1 cellular context compared by ENCODE assay signal in the genomic region with DNA sequence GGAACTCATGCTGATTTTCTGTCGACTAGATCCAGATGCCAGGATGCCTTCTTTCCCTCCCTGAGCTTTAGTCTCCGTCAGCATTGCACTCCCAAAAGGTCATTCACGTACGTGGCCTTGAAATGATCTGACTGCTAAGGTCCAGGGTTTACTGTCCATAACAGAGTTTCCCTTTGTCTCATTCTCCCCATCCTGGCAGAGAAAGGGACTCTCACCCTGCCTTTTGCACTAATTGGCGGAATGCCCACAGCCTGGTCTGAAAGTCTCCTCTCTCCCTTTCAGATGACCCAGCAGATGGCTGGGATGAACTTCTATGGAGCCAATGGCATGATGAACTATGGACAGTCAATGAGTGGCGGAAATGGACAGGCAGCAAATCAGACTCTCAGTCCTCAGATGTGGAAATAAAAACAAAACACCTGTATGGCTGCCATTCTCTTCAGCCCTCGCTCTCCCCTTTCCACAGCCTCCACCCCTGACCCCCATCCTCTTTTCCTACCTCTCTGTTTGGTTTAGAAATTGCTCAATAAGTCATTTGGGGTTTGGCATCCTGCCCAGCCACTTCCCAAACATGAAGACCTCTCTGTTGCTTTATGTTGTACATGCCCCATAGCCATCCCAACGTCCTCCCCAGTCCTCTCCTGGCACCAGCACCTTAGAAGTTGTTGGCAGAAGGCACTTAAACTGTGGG.
TF ChIP-seq lines count a peak whose summit lies in the region.

No MANE protein-coding gene starts in this region.

TF ChIP-seq in HepG2, 621 proteins besides CTCF, POLR2A, EP300 and RAD21 (continued from another document and continues in another):
- TF ChIP-seq, protein P1, sequence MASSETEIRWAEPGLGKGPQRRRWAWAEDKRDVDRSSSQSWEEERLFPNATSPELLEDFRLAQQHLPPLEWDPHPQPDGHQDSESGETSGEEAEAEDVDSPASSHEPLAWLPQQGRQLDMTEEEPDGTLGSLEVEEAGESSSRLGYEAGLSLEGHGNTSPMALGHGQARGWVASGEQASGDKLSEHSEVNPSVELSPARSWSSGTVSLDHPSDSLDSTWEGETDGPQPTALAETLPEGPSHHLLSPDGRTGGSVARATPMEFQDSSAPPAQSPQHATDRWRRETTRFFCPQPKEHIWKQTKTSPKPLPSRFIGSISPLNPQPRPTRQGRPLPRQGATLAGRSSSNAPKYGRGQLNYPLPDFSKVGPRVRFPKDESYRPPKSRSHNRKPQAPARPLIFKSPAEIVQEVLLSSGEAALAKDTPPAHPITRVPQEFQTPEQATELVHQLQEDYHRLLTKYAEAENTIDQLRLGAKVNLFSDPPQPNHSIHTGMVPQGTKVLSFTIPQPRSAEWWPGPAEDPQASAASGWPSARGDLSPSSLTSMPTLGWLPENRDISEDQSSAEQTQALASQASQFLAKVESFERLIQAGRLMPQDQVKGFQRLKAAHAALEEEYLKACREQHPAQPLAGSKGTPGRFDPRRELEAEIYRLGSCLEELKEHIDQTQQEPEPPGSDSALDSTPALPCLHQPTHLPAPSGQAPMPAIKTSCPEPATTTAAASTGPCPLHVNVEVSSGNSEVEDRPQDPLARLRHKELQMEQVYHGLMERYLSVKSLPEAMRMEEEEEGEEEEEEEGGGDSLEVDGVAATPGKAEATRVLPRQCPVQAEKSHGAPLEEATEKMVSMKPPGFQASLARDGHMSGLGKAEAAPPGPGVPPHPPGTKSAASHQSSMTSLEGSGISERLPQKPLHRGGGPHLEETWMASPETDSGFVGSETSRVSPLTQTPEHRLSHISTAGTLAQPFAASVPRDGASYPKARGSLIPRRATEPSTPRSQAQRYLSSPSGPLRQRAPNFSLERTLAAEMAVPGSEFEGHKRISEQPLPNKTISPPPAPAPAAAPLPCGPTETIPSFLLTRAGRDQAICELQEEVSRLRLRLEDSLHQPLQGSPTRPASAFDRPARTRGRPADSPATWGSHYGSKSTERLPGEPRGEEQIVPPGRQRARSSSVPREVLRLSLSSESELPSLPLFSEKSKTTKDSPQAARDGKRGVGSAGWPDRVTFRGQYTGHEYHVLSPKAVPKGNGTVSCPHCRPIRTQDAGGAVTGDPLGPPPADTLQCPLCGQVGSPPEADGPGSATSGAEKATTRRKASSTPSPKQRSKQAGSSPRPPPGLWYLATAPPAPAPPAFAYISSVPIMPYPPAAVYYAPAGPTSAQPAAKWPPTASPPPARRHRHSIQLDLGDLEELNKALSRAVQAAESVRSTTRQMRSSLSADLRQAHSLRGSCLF (CRISPR knock-in tag; IDR thresholded peaks at IDR 0.05; ENCODE audit: borderline replicate concordance) = 0 out of 2 replicates have a peak, but pooled peaks have one; percentile 28
- TF ChIP-seq PPARG (CRISPR knock-in tag; conservative IDR thresholded peaks at IDR 0.05) (peak; percentile 100), ARID4A (CRISPR knock-in tag; IDR thresholded peaks at IDR 0.05; ENCODE audit: borderline replicate concordance) (peak; percentile 72; the same call in 1 of the 2 replicates), ATF5 (CRISPR knock-in tag; IDR thresholded peaks at IDR 0.05; ENCODE audit: low read depth) (no peak), MYPOP (CRISPR knock-in tag; IDR thresholded peaks at IDR 0.05) (peak; percentile 63), ZKSCAN1 (IDR thresholded peaks at IDR 0.05; ENCODE audit: low read length) (no peak), CENPT (CRISPR knock-in tag; IDR thresholded peaks at IDR 0.05; ENCODE audit: low read depth) (no peak), FOXA3 (CRISPR knock-in tag; IDR thresholded peaks at IDR 0.05) (peak; percentile 62; the same call in 1 of the 2 replicates), MTERF4 (CRISPR knock-in tag; IDR thresholded peaks at IDR 0.05) (no peak), BHLHE40 (IDR thresholded peaks at IDR 0.05; ENCODE audit: low read length) (no peak), CCDC6 (CRISPR knock-in tag; IDR thresholded peaks at IDR 0.05) (peak; percentile 63; the same call in 1 of the 2 replicates), CENPX (CRISPR knock-in tag; IDR thresholded peaks at IDR 0.05) (no peak), NR2C2 (CRISPR knock-in tag; IDR thresholded peaks at IDR 0.05; ENCODE audit: borderline replicate concordance) (peak; percentile 90), SNRNP70 (IDR thresholded peaks at IDR 0.05; ENCODE audit: low read depth, low read length) (no peak), NFE2L1 (CRISPR knock-in tag; IDR thresholded peaks at IDR 0.05; ENCODE audit: borderline replicate concordance) (no peak), TMF1 (CRISPR knock-in tag; IDR thresholded peaks at IDR 0.05; ENCODE audit: low read depth) (no peak), HNF4G (IDR thresholded peaks at IDR 0.05; ENCODE audit: borderline replicate concordance, low read depth, low read length) (peak; percentile 91), HNF4G (CRISPR knock-in tag; IDR thresholded peaks at IDR 0.05; ENCODE audit: borderline replicate concordance, low read depth) (peak; percentile 94), ZNF24 (IDR thresholded peaks at IDR 0.05) (no peak), SP4 (CRISPR knock-in tag; IDR thresholded peaks at IDR 0.05) (peak; percentile 15; the same call in 1 of the 2 replicates), ZNF816 (CRISPR knock-in tag; IDR thresholded peaks at IDR 0.05; ENCODE audit: borderline replicate concordance) (no peak), HNRNPLL (IDR thresholded peaks at IDR 0.05; ENCODE audit: low read depth, low read length, poor library complexity, severe bottlenecking) (no peak), THRA (CRISPR knock-in tag; IDR thresholded peaks at IDR 0.05; ENCODE audit: borderline replicate concordance) (peak; percentile 87), ZNF570 (CRISPR knock-in tag; IDR thresholded peaks at IDR 0.05; ENCODE audit: borderline replicate concordance) (no peak), SP2 (CRISPR knock-in tag; IDR thresholded peaks at IDR 0.05) (peak; percentile 61), ZBTB21 (CRISPR knock-in tag; IDR thresholded peaks at IDR 0.05) (0 out of 2 replicates have a peak, but pooled peaks have one; percentile 32), PHF8 (CRISPR knock-in tag; IDR thresholded peaks at IDR 0.05) (peak; percentile 17; the same call in 1 of the 2 replicates), ZNF746 (CRISPR knock-in tag; IDR thresholded peaks at IDR 0.05) (peak; percentile 88; the same call in 1 of the 2 replicates), ZNF292 (CRISPR knock-in tag; IDR thresholded peaks at IDR 0.05; ENCODE audit: borderline replicate concordance, low read depth) (peak; percentile 80; the same call in 1 of the 2 replicates)
- TF ChIP-seq, protein P2, sequence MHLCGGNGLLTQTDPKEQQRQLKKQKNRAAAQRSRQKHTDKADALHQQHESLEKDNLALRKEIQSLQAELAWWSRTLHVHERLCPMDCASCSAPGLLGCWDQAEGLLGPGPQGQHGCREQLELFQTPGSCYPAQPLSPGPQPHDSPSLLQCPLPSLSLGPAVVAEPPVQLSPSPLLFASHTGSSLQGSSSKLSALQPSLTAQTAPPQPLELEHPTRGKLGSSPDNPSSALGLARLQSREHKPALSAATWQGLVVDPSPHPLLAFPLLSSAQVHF (CRISPR knock-in tag; IDR thresholded peaks at IDR 0.05) = no peak
- TF ChIP-seq, protein P3, sequence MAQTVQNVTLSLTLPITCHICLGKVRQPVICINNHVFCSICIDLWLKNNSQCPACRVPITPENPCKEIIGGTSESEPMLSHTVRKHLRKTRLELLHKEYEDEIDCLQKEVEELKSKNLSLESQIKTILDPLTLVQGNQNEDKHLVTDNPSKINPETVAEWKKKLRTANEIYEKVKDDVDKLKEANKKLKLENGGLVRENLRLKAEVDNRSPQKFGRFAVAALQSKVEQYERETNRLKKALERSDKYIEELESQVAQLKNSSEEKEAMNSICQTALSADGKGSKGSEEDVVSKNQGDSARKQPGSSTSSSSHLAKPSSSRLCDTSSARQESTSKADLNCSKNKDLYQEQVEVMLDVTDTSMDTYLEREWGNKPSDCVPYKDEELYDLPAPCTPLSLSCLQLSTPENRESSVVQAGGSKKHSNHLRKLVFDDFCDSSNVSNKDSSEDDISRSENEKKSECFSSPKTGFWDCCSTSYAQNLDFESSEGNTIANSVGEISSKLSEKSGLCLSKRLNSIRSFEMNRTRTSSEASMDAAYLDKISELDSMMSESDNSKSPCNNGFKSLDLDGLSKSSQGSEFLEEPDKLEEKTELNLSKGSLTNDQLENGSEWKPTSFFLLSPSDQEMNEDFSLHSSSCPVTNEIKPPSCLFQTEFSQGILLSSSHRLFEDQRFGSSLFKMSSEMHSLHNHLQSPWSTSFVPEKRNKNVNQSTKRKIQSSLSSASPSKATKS (CRISPR knock-in tag; IDR thresholded peaks at IDR 0.05) = 0 out of 2 replicates have a peak, but pooled peaks have one; percentile 75
- TF ChIP-seq, protein P4, sequence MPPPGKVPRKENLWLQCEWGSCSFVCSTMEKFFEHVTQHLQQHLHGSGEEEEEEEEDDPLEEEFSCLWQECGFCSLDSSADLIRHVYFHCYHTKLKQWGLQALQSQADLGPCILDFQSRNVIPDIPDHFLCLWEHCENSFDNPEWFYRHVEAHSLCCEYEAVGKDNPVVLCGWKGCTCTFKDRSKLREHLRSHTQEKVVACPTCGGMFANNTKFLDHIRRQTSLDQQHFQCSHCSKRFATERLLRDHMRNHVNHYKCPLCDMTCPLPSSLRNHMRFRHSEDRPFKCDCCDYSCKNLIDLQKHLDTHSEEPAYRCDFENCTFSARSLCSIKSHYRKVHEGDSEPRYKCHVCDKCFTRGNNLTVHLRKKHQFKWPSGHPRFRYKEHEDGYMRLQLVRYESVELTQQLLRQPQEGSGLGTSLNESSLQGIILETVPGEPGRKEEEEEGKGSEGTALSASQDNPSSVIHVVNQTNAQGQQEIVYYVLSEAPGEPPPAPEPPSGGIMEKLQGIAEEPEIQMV (CRISPR knock-in tag; IDR thresholded peaks at IDR 0.05; ENCODE audit: low read depth) = peak; percentile 17
- TF ChIP-seq, protein P5, sequence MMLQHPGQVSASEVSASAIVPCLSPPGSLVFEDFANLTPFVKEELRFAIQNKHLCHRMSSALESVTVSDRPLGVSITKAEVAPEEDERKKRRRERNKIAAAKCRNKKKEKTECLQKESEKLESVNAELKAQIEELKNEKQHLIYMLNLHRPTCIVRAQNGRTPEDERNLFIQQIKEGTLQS (CRISPR knock-in tag; IDR thresholded peaks at IDR 0.05) = no peak
